8 cellular contexts compared by ENCODE assay signal in genomic region chr12:32399373-32400113, GRCh38. TPM values are rescaled to one million over a fixed set of nuclear protein-coding genes. Genes with fewer than 3 reads are reported as not detected.
DNase-seq lines count a peak whose midpoint lies in the region; ATAC-seq and TF ChIP-seq lines count a peak whose summit lies in the region.

Gene FGD4 (plus strand): TSS chr12:32399558.

- DNase-seq in CD1c-positive myeloid dendritic cell (ENCODE audit: extremely low spot score): peak; percentile 83
- DNase-seq in NCI-H2227 treated with DMSO at 0.1 percent for 48 hours (lab: John Stamatoyannopoulos, UW): peak; percentile 75
- DNase-seq in activated CD4-positive, CD25-positive, alpha-beta regulatory T cell treated with anti-CD3 and anti-CD28 coated beads, Interleukin-2, amount 50 U/mL, for 72 hours: peak; percentile 52
- DNase-seq in effector CD8-positive, alpha-beta T cell (lab: John Stamatoyannopoulos, UW): peak; percentile 36
- peak; percentile 82 to 94 for DNase-seq in lower leg skin (ENCODE audit: low spot score in 2 of 2)
- peak; percentile 39 for DNase-seq in stimulated activated CD4-positive, alpha-beta T cell treated with anti-CD3 and anti-CD28 coated beads, Interleukin-4, amount 100 ng/mL, for 1 hour

- 0 to 1% methylated on average over 46 to 55 of the region's 82 CpGs for WGBS in lower leg skin, 2 donors

- peak within 1 kb of the TSS; percentile 50 for H3K4me3 ChIP-seq in lower leg skin (ENCODE audit: low read depth, poor library complexity, severe bottlenecking)

- no peak for TF ChIP-seq CTCF in lower leg skin (IDR thresholded peaks at IDR 0.05)

- intact Hi-C loops in lower leg skin (cut with DNase I; ENCODE audit: low total_unique reads): no loop called here

- ATAC-seq in GM19324 (IDR thresholded peaks at IDR 0.05; ENCODE audit: low FRiP score, unreplicated experiment) (peak; percentile 83), HG03354 (IDR thresholded peaks at IDR 0.05; ENCODE audit: poor library complexity, severe bottlenecking, unreplicated experiment) (peak; percentile 89)

- no peak for TF ChIP-seq POLR2A in lower leg skin (IDR thresholded peaks at IDR 0.05)

RNA-seq across cellular contexts. Expression of gene FGD4, which starts in this region (rescaled TPM):
- total RNA-seq in lower leg skin: 10 to 100 TPM; 40.0 to 62.8 (median 52.0) TPM

Comparison
In these comparisons a context has a peak if more than half of its experiments do, and no peak if none do; other contexts are left out.
1. Peak in every context shown above with its lines: DNase-seq, ATAC-seq and H3K4me3 ChIP-seq.
2. DNase-seq: peak in every context shown above with its lines; median percentile 88 in lower leg skin; 83 in CD1c-positive myeloid dendritic cell; 75 in NCI-H2227 treated with DMSO at 0.1 percent for 48 hours; 52 in activated CD4-positive, CD25-positive, alpha-beta regulatory T cell treated with anti-CD3 and anti-CD28 coated beads, Interleukin-2, amount 50 U/mL, for 72 hours; 39 in stimulated activated CD4-positive, alpha-beta T cell treated with anti-CD3 and anti-CD28 coated beads, Interleukin-4, amount 100 ng/mL, for 1 hour; 36 in effector CD8-positive, alpha-beta T cell.